Comparison of ENCODE assay signal across 1 cellular context in genomic region chr3:48598323-48599076, GRCh38.
A peak's percentile ranks its signal among the peaks of the same experiment; 100 is the strongest.
TF ChIP-seq lines count a peak whose summit lies in the region.

No MANE protein-coding gene starts in this region.

TF ChIP-seq in IMR-90, 13 proteins besides CTCF, POLR2A, EP300 and RAD21 (continued from another document):
- TF ChIP-seq CHD1 (IDR thresholded peaks at IDR 0.05; ENCODE audit: low read depth, low read length) (no peak), NFE2L2 (IDR thresholded peaks at IDR 0.05; ENCODE audit: low read depth, low read length) (no peak; the same call in 1 of the 2 replicates), MAZ (IDR thresholded peaks at IDR 0.05; ENCODE audit: borderline replicate concordance, low read depth, low read length) (peak; percentile 74; the same call in 1 of the 2 replicates), BHLHE40 (IDR thresholded peaks at IDR 0.05; ENCODE audit: low read depth, low read length) (peak; percentile 84), FOS (IDR thresholded peaks at IDR 0.05; ENCODE audit: low read depth, low read length) (peak; percentile 65), MAFK (IDR thresholded peaks at IDR 0.05; ENCODE audit: low read depth, low read length) (no peak), RCOR1 (IDR thresholded peaks at IDR 0.05; ENCODE audit: insufficient replicate concordance, low read length) (peak; percentile 49), RFX5 (IDR thresholded peaks at IDR 0.05; ENCODE audit: low read depth, low read length) (no peak), MXI1 (IDR thresholded peaks at IDR 0.05; ENCODE audit: borderline replicate concordance, low read depth, low read length) (peak; percentile 10; the same call in 1 of the 2 replicates), USF2 (IDR thresholded peaks at IDR 0.05; ENCODE audit: low read depth, low read length) (no peak)
